ENCODE assay signal across 18 cellular contexts in the genomic region with DNA sequence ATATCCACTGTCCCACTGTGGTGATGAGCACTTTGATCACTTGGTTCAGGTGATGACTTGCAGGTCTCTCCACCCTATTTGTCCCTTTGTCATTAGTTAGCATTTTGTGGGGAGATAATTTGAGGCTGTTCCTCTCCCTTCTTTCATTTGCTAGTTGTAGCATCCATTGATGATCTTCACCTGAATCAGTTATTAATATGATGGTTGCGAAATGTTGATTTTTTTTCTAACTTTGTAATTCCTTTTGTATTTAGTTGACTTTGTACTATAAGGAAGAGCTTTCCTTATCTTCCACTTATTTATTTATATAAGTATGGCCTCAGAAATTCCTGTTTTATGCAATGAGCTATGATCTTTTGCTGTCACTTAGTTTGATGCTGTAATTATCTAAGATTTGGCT. TPM values are rescaled to one million over a fixed set of nuclear protein-coding genes. Genes with fewer than 3 reads are reported as not detected.
A peak's percentile ranks its signal among the peaks of the same experiment; 100 is the strongest.
DNase-seq lines count a peak whose midpoint lies in the region; ATAC-seq and TF ChIP-seq lines count a peak whose summit lies in the region.
"Had no signal": no experiment of that assay in that cellular context is flagged by ENCODE, and none has a peak within 500 bp of the region (broad histone marks: within the 10 kb centered on the region; RNA-seq: fewer than 3 reads in every experiment).

No MANE protein-coding gene starts in this region.

- H3K36me3 ChIP-seq in esophagus muscularis mucosa (no peaks in the 10 kb centered on the region), spleen (no peaks in the 10 kb centered on the region), WERI-Rb-1 (no peaks in the 10 kb centered on the region), colonic mucosa (no peaks in the 10 kb centered on the region)
- H3K36me3 ChIP-seq: BE2C, cardiac muscle cell, suprapubic skin had no signal

- intact Hi-C loops in esophagus muscularis mucosa (cut with DNase I) (loop anchor here (5.0 kb wide), 1 partner anchor 42 kb away; no protein-coding TSS in a partner anchor), spleen (cut with DNase I; ENCODE audit: low total_unique reads) (no loop called here), colonic mucosa (cut with DNase I) (no loop called here)

- peaks cover 67 to 96% (median 88%) of the 10 kb centered on the region in 4 donors for H3K4me1 ChIP-seq in esophagus muscularis mucosa
- H3K4me1 ChIP-seq in spleen: peaks cover 38 to 72% (median 56%) of the 10 kb centered on the region in 6 donors
- H3K4me1 ChIP-seq in colonic mucosa: peaks cover 10% of the 10 kb centered on the region

- no peaks in the 10 kb centered on the region for H3K27me3 ChIP-seq in esophagus muscularis mucosa
- H3K27me3 ChIP-seq in spleen (replicated peaks in 1 of 7): no peaks in the 10 kb centered on the region
- no peaks in the 10 kb centered on the region for H3K27me3 ChIP-seq in WERI-Rb-1 (ENCODE audit: insufficient read depth, low read depth, severe bottlenecking)
- no peaks in the 10 kb centered on the region for H3K27me3 ChIP-seq in colonic mucosa
- H3K27me3 ChIP-seq: BE2C, cardiac muscle cell, suprapubic skin had no signal

- no peak for TF ChIP-seq EP300 in esophagus muscularis mucosa (IDR thresholded peaks at IDR 0.05)

- WGBS in esophagus muscularis mucosa: 94% methylated on average over 1 of the region's 1 CpG
- 85 to 97% (median 96%) methylated on average over 1 of the region's 1 CpG for WGBS in spleen, 5 donors

- ATAC-seq in left lobe of liver (no peak), HG03097 (IDR thresholded peaks at IDR 0.05; ENCODE audit: low FRiP score, unreplicated experiment) (no peak)
- ATAC-seq: activated CD4-positive, CD25-positive, alpha-beta regulatory T cell treated with anti-CD3 and anti-CD28 coated beads, Interleukin-2, amount 50 U/mL, for 24 hours; activated naive CD8-positive, alpha-beta T cell treated with anti-CD3 and anti-CD28 coated beads, Interleukin-2, amount 50 U/mL, for 24 hours had no signal

- no peak for DNase-seq in GM12864 (ENCODE audit: low read depth)
- DNase-seq in NAMALWA (ENCODE audit: low spot score): peak; percentile 50
- DNase-seq in esophagus muscularis mucosa (ENCODE audit: extremely low spot score): no peak
- DNase-seq in spleen: no peak
- no peak for DNase-seq in left lobe of liver (ENCODE audit: low spot score)
- DNase-seq in WERI-Rb-1: no peak
- no peak for DNase-seq in colonic mucosa
- DNase-seq: activated naive CD8-positive, alpha-beta T cell treated with anti-CD3 and anti-CD28 coated beads, Interleukin-2, amount 50 U/mL, for 24 hours; BE2C; H9; NCI-H1694; NCI-H345; occipital lobe; stimulated activated CD4-positive, alpha-beta T cell treated with anti-CD3 and anti-CD28 coated beads, Interleukin-4, amount 100 ng/mL, for 24 hours had no signal

- H3K4me3 ChIP-seq in GM12864 (ENCODE audit: low read depth, low read length) (peak overlapping the region; percentile 0; the same call in 1 of the 2 replicates), esophagus muscularis mucosa (no peak overlapping the region), spleen (no peak overlapping the region), WERI-Rb-1 (ENCODE audit: low read depth, low read length) (no peak overlapping the region), colonic mucosa (no peak overlapping the region)
- H3K4me3 ChIP-seq: cardiac muscle cell, suprapubic skin had no signal

- no peak overlapping the region for H3K9ac ChIP-seq in colonic mucosa (ENCODE audit: low read depth in 2 of 2, low read length in 2 of 2)

- H3K27ac ChIP-seq in esophagus muscularis mucosa (replicated peaks in 1 of 4) (peak overlapping the region in 3 of 4 donors; percentile 79 to 87 (median 83)), spleen (peak overlapping the region in 5 of 8 donors; percentile 75 to 84 (median 79)), WERI-Rb-1 (no peak overlapping the region), colonic mucosa (no peak overlapping the region)
- H3K27ac ChIP-seq: suprapubic skin had no signal

- TF ChIP-seq CTCF in GM12864 (IDR thresholded peaks at IDR 0.05; ENCODE audit: low read depth, low read length, missing control alignments): no peak
- no peak for TF ChIP-seq CTCF in esophagus muscularis mucosa (IDR thresholded peaks at IDR 0.05)
- no peak for TF ChIP-seq CTCF in spleen (IDR thresholded peaks at IDR 0.05 in 8 of 11, conservative IDR thresholded peaks at IDR 0.05 in 3 of 11)
- TF ChIP-seq CTCF in WERI-Rb-1 (IDR thresholded peaks at IDR 0.05; ENCODE audit: low read depth, low read length): no peak
- TF ChIP-seq CTCF in colonic mucosa (IDR thresholded peaks at IDR 0.05): no peak

- no peaks in the 10 kb centered on the region for H3K9me3 ChIP-seq in esophagus muscularis mucosa
- H3K9me3 ChIP-seq in spleen: no peaks in the 10 kb centered on the region
- H3K9me3 ChIP-seq in WERI-Rb-1 (ENCODE audit: severe bottlenecking): no peaks in the 10 kb centered on the region
- no peaks in the 10 kb centered on the region for H3K9me3 ChIP-seq in colonic mucosa
- H3K9me3 ChIP-seq: BE2C, suprapubic skin had no signal

- TF ChIP-seq POLR2A in esophagus muscularis mucosa (IDR thresholded peaks at IDR 0.05; ENCODE audit: low read depth) (no peak), spleen (IDR thresholded peaks at IDR 0.05) (no peak)

RNA-seq across cellular contexts. Expression of a gene that starts 12.6 kb away (rescaled TPM):
- total RNA-seq in esophagus muscularis mucosa (100 to 1,000 TPM; 112 to 155 (median 145) TPM), spleen (100 to 1,000 TPM; 139 to 280 (median 214) TPM), left lobe of liver (34.9 TPM), colonic mucosa (100 to 1,000 TPM; 134 to 138 TPM)
- 10 to 100 TPM; 21.5 to 63.1 (median 55.2) TPM for polyA plus RNA-seq in spleen

Comparison
In these comparisons a context has a peak if more than half of its experiments do, and no peak if none do; other contexts are left out.
1. H3K27ac ChIP-seq: peak in esophagus muscularis mucosa (3 of 4) and spleen (5 of 8); none in WERI-Rb-1 (single experiment) and colonic mucosa (single experiment).